9 cellular contexts compared by ENCODE assay signal in genomic region chr1:47894718-47895393, GRCh38.
DNase-seq lines count a peak whose midpoint lies in the region; FAIRE-seq and TF ChIP-seq lines count a peak whose summit lies in the region.
"Had no signal": no experiment of that assay in that cellular context is flagged by ENCODE, and none has a peak within 500 bp of the region (broad histone marks: within the 10 kb centered on the region; RNA-seq: fewer than 3 reads in every experiment).

No MANE protein-coding gene starts in this region.

- H3K79me1 ChIP-seq in H1 (ENCODE audit: low read depth, low read length), result no peaks in the 10 kb centered on the region
- no peaks in the 10 kb centered on the region for H3K79me1 ChIP-seq in mesenchymal stem cell (replicated peaks; ENCODE audit: low read length, poor library complexity, severe bottlenecking)

- H4K8ac ChIP-seq in H1 (ENCODE audit: extremely low read depth, insufficient read depth, low read length) (no peak overlapping the region), mesenchymal stem cell (ENCODE audit: low read length) (no peak overlapping the region)

- no peaks in the 10 kb centered on the region for H3K27me3 ChIP-seq in H1 (replicated peaks in 1 of 4; ENCODE audit: control insufficient read depth in 3 of 4, extremely low read depth in 1 of 4, insufficient read depth in 3 of 4, low read length in 3 of 4)
- no peaks in the 10 kb centered on the region for H3K27me3 ChIP-seq in mesenchymal stem cell (ENCODE audit: control insufficient read depth in 1 of 2, insufficient read depth in 1 of 2, low read length in 2 of 2)

- in situ Hi-C loops in KBM-7 (cut with MboI; ENCODE audit: low pct_unique_long_range_greater_than_20kb, low sequenced_read_pairs), result no loop called here

- H2BK15ac ChIP-seq in H1 (ENCODE audit: low read length), result peak overlapping the region; percentile 54; the same call in 1 of the 2 replicates
- H2BK15ac ChIP-seq in mesenchymal stem cell (ENCODE audit: low read depth, poor library complexity, severe bottlenecking), result no peak overlapping the region

- TF ChIP-seq CTCF in H1 (IDR thresholded peaks at IDR 0.05; ENCODE audit: control extremely low read depth in 1 of 3, insufficient read depth in 1 of 3, low read depth in 1 of 3, low read length in 3 of 3), result no peak
- no peak for TF ChIP-seq CTCF in osteocyte (IDR thresholded peaks at IDR 0.05)

- no peaks in the 10 kb centered on the region for H3K4me1 Mint-ChIP-seq in osteocyte (ENCODE audit: unreplicated experiment)
- H3K4me1 Mint-ChIP-seq: activated CD4-positive, alpha-beta T cell treated with anti-CD3 and anti-CD28 coated beads for 36 hours had no signal

- H3K4me3 ChIP-seq in H1 (ENCODE audit: extremely low read depth in 1 of 4, insufficient read depth in 2 of 4, low read depth in 3 of 4, low read length in 4 of 4) (peak overlapping the region in 1 of 4 experiments; percentile 8; a peak in 1 of 8 replicates), mesenchymal stem cell (ENCODE audit: insufficient read depth in 1 of 2, low read depth in 1 of 2, low read length in 2 of 2) (no peak overlapping the region)

- no peak overlapping the region for H3K27ac Mint-ChIP-seq in osteocyte (ENCODE audit: unreplicated experiment)
- H3K27ac Mint-ChIP-seq: activated CD4-positive, alpha-beta T cell treated with anti-CD3 and anti-CD28 coated beads for 36 hours had no signal

- no peak for TF ChIP-seq RAD21 in H1 (IDR thresholded peaks at IDR 0.05 in 1 of 2, conservative IDR thresholded peaks at IDR 0.05 in 1 of 2; ENCODE audit: low read depth in 2 of 2, low read length in 2 of 2)

- H2BK120ac ChIP-seq in H1 (replicated peaks; ENCODE audit: low read depth, low read length) (no peak overlapping the region), mesenchymal stem cell (ENCODE audit: low read depth, low read length) (no peak overlapping the region)

- H3K9me3 ChIP-seq in H1 (ENCODE audit: insufficient read depth in 2 of 2, low read depth in 1 of 2, low read length in 1 of 2) (no peaks in the 10 kb centered on the region), mesenchymal stem cell (ENCODE audit: control insufficient read depth, low read length) (no peaks in the 10 kb centered on the region)

- H2BK5ac ChIP-seq in H1 (ENCODE audit: low read depth, low read length) (peak overlapping the region; percentile 62; the same call in 1 of the 2 replicates), mesenchymal stem cell (ENCODE audit: low read depth, low read length, poor library complexity, severe bottlenecking) (no peak overlapping the region)

- H4K5ac ChIP-seq in H1 (ENCODE audit: insufficient read length, low read depth, low read length), result no peak overlapping the region

- no peaks in the 10 kb centered on the region for H3K36me3 ChIP-seq in H1 (ENCODE audit: control insufficient read depth in 2 of 4, insufficient read depth in 4 of 4, low read length in 3 of 4)
- no peaks in the 10 kb centered on the region for H3K36me3 ChIP-seq in mesenchymal stem cell (ENCODE audit: control insufficient read depth in 1 of 2, insufficient read depth in 2 of 2, low read depth in 1 of 2, low read length in 2 of 2)

- H3K27me3 Mint-ChIP-seq in osteocyte (ENCODE audit: unreplicated experiment), result peaks cover 2% of the 10 kb centered on the region
- H3K27me3 Mint-ChIP-seq: activated CD4-positive, alpha-beta T cell treated with anti-CD3 and anti-CD28 coated beads for 36 hours had no signal

- H2BK12ac ChIP-seq in H1 (ENCODE audit: low read depth, low read length), result peak overlapping the region; percentile 94; the same call in 1 of the 2 replicates
- H2BK12ac ChIP-seq in mesenchymal stem cell (ENCODE audit: low read length in 2 of 2), result no peak overlapping the region

- H3K4me1 ChIP-seq in H1 (replicated peaks in 1 of 4; ENCODE audit: control insufficient read depth in 3 of 4, insufficient read depth in 4 of 4, low read length in 3 of 4), result peaks cover 18 to 35% (median 28%) of the 10 kb centered on the region in 4 experiments
- peaks cover 2% of the 10 kb centered on the region for H3K4me1 ChIP-seq in mesenchymal stem cell (ENCODE audit: control insufficient read depth, insufficient read depth, low read depth, low read length)

- H4K91ac ChIP-seq in H1 (replicated peaks; ENCODE audit: insufficient read length, low read length), result peak overlapping the region; percentile 69
- H4K91ac ChIP-seq in mesenchymal stem cell (ENCODE audit: low read length), result no peak overlapping the region

- no peak for TF ChIP-seq POLR2A in H1 (IDR thresholded peaks at IDR 0.05; ENCODE audit: control extremely low read depth in 1 of 2, low read depth in 2 of 2, low read length in 2 of 2)

- no peak overlapping the region for H3K27ac ChIP-seq in H1 (ENCODE audit: low read depth, low read length)
- H3K27ac ChIP-seq in mesenchymal stem cell (ENCODE audit: low read length, poor library complexity, severe bottlenecking), result no peak overlapping the region

- H3K4me2 ChIP-seq in H1 (ENCODE audit: insufficient read depth in 1 of 2, low read depth in 2 of 2, low read length in 2 of 2) (peak overlapping the region; percentile 34 to 52; a peak in 3 of 4 replicates), mesenchymal stem cell (ENCODE audit: low read length, poor library complexity, severe bottlenecking) (no peak overlapping the region)

- no peaks in the 10 kb centered on the region for H3K23me2 ChIP-seq in H1 (ENCODE audit: low read depth, low read length)

- no peak overlapping the region for H3K4me3 Mint-ChIP-seq in osteocyte (ENCODE audit: unreplicated experiment)
- H3K4me3 Mint-ChIP-seq: activated CD4-positive, alpha-beta T cell treated with anti-CD3 and anti-CD28 coated beads for 36 hours had no signal

- H3K18ac ChIP-seq in H1 (ENCODE audit: extremely low read depth, low read length) (peak overlapping the region; percentile 91), mesenchymal stem cell (ENCODE audit: low read depth in 1 of 2, low read length in 2 of 2) (no peak overlapping the region)

- WGBS in H1 (ENCODE audit: extremely low coverage in 1 of 2, insufficient coverage in 1 of 2, insufficient read length in 1 of 2, insufficient replicate concordance in 2 of 2, low coverage in 1 of 2, low lambda C conversion rate in 2 of 2, missing lambda C conversion rate in 1 of 2), 2 experiments, result 62% methylated on average over 12 of the region's 12 CpGs; no CpG with 5 or more reads in 1 of the 2 experiments
- 48% methylated on average over 12 of the region's 12 CpGs for WGBS in mesenchymal stem cell

- POLR2A ChIA-PET in H1 (lab: Charles Lee; ENCODE audit: partially characterized antibody), result no interaction called here

- no peak overlapping the region for H3K9ac ChIP-seq in H1 (replicated peaks in 1 of 4; ENCODE audit: extremely low read depth in 1 of 4, low read depth in 3 of 4, low read length in 3 of 4)
- H3K9ac ChIP-seq in mesenchymal stem cell (ENCODE audit: low read length), result no peak overlapping the region

- peak; percentile 52 for DNase-seq in EH (ENCODE audit: low read depth)
- DNase-seq in NCI-H2029 treated with DMSO at 0.1 percent for 48 hours (lab: John Stamatoyannopoulos, UW), result peak; percentile 18
- peak; percentile 19 to 55 for DNase-seq in H1 (ENCODE audit: low read depth in 1 of 2, low spot score in 2 of 2)
- peak; percentile 11 for DNase-seq in mesenchymal stem cell
- DNase-seq in NCI-H2171 (lab: John Stamatoyannopoulos, UW), result no peak
- DNase-seq in osteocyte (ENCODE audit: extremely low spot score, unreplicated experiment), result no peak
- no peak for DNase-seq in KBM-7
- DNase-seq in amniotic stem cell (lab: John Stamatoyannopoulos, UW), result no peak
- DNase-seq: activated CD4-positive, alpha-beta T cell treated with anti-CD3 and anti-CD28 coated beads for 36 hours had no signal

- CTCF ChIA-PET in H1 (lab: Charles Lee; ENCODE audit: partially characterized antibody), result interaction anchor here (1.1 to 2.0 kb wide), 2 partner anchors 12 to 139 kb away, joined by 3 to 5 read pairs; no protein-coding TSS in a partner anchor

- H3K23ac ChIP-seq in H1 (ENCODE audit: insufficient read length) (no peak overlapping the region), mesenchymal stem cell (ENCODE audit: low read length in 2 of 2) (no peak overlapping the region)

- peak overlapping the region; percentile 89 for H2AK5ac ChIP-seq in H1 (ENCODE audit: low read depth, low read length)
- H2AK5ac ChIP-seq in mesenchymal stem cell (ENCODE audit: low read length, severe bottlenecking), result no peak overlapping the region

- TF ChIP-seq EP300 in H1 (IDR thresholded peaks at IDR 0.05; ENCODE audit: borderline replicate concordance in 1 of 2, low read depth in 2 of 2, low read length in 2 of 2), result no peak

- no peaks in the 10 kb centered on the region for H3K36me3 Mint-ChIP-seq in osteocyte (ENCODE audit: unreplicated experiment)

- H2BK20ac ChIP-seq in H1 (ENCODE audit: low read length), result peak overlapping the region; percentile 84; the same call in 1 of the 2 replicates

- H3K4ac ChIP-seq in H1 (replicated peaks; ENCODE audit: insufficient read length, low read depth, low read length), result no peak overlapping the region
- no peak overlapping the region for H3K4ac ChIP-seq in mesenchymal stem cell (ENCODE audit: low read depth in 1 of 2, low read length in 2 of 2)

- no peak overlapping the region for H3K14ac ChIP-seq in H1 (ENCODE audit: insufficient read length)
- no peak overlapping the region for H3K14ac ChIP-seq in mesenchymal stem cell (ENCODE audit: low read length in 2 of 2)

- no peak overlapping the region for H3K56ac ChIP-seq in H1 (replicated peaks; ENCODE audit: insufficient read length, low read depth, low read length)

- no peak for FAIRE-seq in H1 (lab: Jason Lieb, UNC)

- H4K20me1 ChIP-seq in H1 (replicated peaks in 1 of 2; ENCODE audit: control insufficient read depth in 1 of 2, insufficient read depth in 2 of 2, low read length in 2 of 2), result no peaks in the 10 kb centered on the region

- no peaks in the 10 kb centered on the region for H3K9me3 Mint-ChIP-seq in osteocyte (ENCODE audit: unreplicated experiment)

- no peaks in the 10 kb centered on the region for H3K79me2 ChIP-seq in H1 (ENCODE audit: control insufficient read depth in 1 of 2, insufficient read depth in 2 of 2, low read length in 2 of 2)

- H2AFZ ChIP-seq in H1 (ENCODE audit: low read length), result no peak overlapping the region
- H2AFZ ChIP-seq in mesenchymal stem cell (ENCODE audit: low read depth, low read length), result no peak overlapping the region

TF ChIP-seq in H1, 55 proteins besides CTCF, POLR2A, EP300 and RAD21:
- TF ChIP-seq POU5F1 (IDR thresholded peaks at IDR 0.05; ENCODE audit: low read depth, low read length), result 0 out of 2 replicates have a peak, but pooled peaks have one; percentile 27
- no peak for TF ChIP-seq PHF8 (conservative IDR thresholded peaks at IDR 0.05; ENCODE audit: low read depth, low read length)

Comparison
In these comparisons a context has a peak if more than half of its experiments do, and no peak if none do; other contexts are left out.
1. DNase-seq: peak in EH (single experiment), NCI-H2029 treated with DMSO at 0.1 percent for 48 hours (single experiment), H1 (2 of 2) and mesenchymal stem cell (single experiment); none in NCI-H2171 (single experiment), osteocyte (single experiment), KBM-7 (single experiment) and amniotic stem cell (single experiment).